ENCODE assay signal across 15 cellular contexts in the genomic region with DNA sequence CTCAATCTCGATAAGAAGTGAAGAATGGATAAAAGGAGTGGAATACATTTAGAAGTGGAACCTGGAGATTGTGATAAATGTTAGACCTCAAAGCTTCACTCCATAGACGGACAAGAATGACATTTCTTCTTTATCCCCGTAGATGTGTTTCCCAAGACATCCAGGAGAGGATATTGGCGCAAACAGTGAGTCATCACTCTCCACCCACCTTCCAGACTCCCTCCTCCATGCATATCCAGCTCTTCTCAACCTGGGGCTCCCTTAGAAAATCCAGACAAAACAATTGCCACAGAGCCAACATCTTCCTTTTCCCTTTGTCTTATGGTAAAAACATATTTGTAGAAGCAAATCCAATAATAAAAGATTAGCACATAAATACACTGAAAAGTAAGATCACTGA.
"Had no signal": no experiment of that assay in that cellular context is flagged by ENCODE, and none has a peak within 500 bp of the region (broad histone marks: within the 10 kb centered on the region; RNA-seq: fewer than 3 reads in every experiment).

No MANE protein-coding gene starts in this region.

- ATAC-seq: effector memory CD8-positive, alpha-beta T cell; left cardiac atrium; left lung; naive thymus-derived CD8-positive, alpha-beta T cell; sciatic nerve; stimulated activated naive CD8-positive, alpha-beta T cell treated with anti-CD3 and anti-CD28 coated beads, Interleukin-15, amount 100 ng/mL, for 72 hours had no signal

- DNase-seq: effector memory CD8-positive, alpha-beta T cell; kidney; left cardiac atrium; left lung; naive thymus-derived CD8-positive, alpha-beta T cell; nephron progenitor cell; stimulated activated CD4-positive, alpha-beta T cell treated with anti-CD3 and anti-CD28 coated beads, Interleukin-12 subunit alpha, Interleukin-12 subunit beta, amount 100 ng/mL, for 4 hours; stimulated activated CD4-positive, alpha-beta T cell treated with anti-CD3 and anti-CD28 coated beads, Interleukin-1b, Interleukin-23, amount 100 ng/mL, for 48 hours; stimulated activated CD4-positive, alpha-beta T cell treated with anti-CD3 and anti-CD28 coated beads, Interleukin-4, amount 100 ng/mL, for 1 hour; stimulated activated CD8-positive, alpha-beta memory T cell treated with anti-CD3 and anti-CD28 coated beads, Interleukin-4, amount 100 ng/mL, for 48 hours; stimulated activated naive CD4-positive, alpha-beta T cell; stimulated activated naive CD8-positive, alpha-beta T cell treated with anti-CD3 and anti-CD28 coated beads, Interleukin-15, amount 100 ng/mL, for 72 hours; thyroid gland; trophoblast cell had no signal

- H3K27me3 Mint-ChIP-seq: effector memory CD8-positive, alpha-beta T cell; stimulated activated naive CD8-positive, alpha-beta T cell treated with anti-CD3 and anti-CD28 coated beads, Interleukin-15, amount 100 ng/mL, for 72 hours had no signal

- H3K4me3 Mint-ChIP-seq: effector memory CD8-positive, alpha-beta T cell; naive thymus-derived CD8-positive, alpha-beta T cell; nephron progenitor cell; stimulated activated naive CD8-positive, alpha-beta T cell treated with anti-CD3 and anti-CD28 coated beads, Interleukin-15, amount 100 ng/mL, for 72 hours had no signal

- H3K27ac Mint-ChIP-seq: effector memory CD8-positive, alpha-beta T cell; naive thymus-derived CD8-positive, alpha-beta T cell; nephron progenitor cell; stimulated activated naive CD8-positive, alpha-beta T cell treated with anti-CD3 and anti-CD28 coated beads, Interleukin-15, amount 100 ng/mL, for 72 hours had no signal

- H3K9me3 Mint-ChIP-seq: nephron progenitor cell had no signal

- H3K36me3 Mint-ChIP-seq: naive thymus-derived CD8-positive, alpha-beta T cell had no signal

- H3K4me1 Mint-ChIP-seq: naive thymus-derived CD8-positive, alpha-beta T cell; stimulated activated naive CD8-positive, alpha-beta T cell treated with anti-CD3 and anti-CD28 coated beads, Interleukin-15, amount 100 ng/mL, for 72 hours had no signal
